1 cellular context compared by ENCODE assay signal in genomic region chr2:222483513-222484039, GRCh38.
TF ChIP-seq lines count a peak whose summit lies in the region.

No MANE protein-coding gene starts in this region.

TF ChIP-seq in HEK293, 187 proteins besides CTCF, POLR2A, EP300 and RAD21 (continued from another document):
- TF ChIP-seq ZNF26 (tag by site-specific recombination; IDR thresholded peaks at IDR 0.05) (no peak), ZSCAN30 (tag by site-specific recombination; IDR thresholded peaks at IDR 0.05) (no peak), IKZF3 (tag by site-specific recombination; IDR thresholded peaks at IDR 0.05) (no peak), GLIS1 (tag by site-specific recombination; IDR thresholded peaks at IDR 0.05) (no peak), ZBTB6 (tag by site-specific recombination; IDR thresholded peaks at IDR 0.05) (no peak), ZNF274 (IDR thresholded peaks at IDR 0.05; ENCODE audit: low read length) (no peak), ZNF274 (tag by site-specific recombination; IDR thresholded peaks at IDR 0.05; ENCODE audit: borderline replicate concordance) (no peak), ZNF24 (tag by site-specific recombination; IDR thresholded peaks at IDR 0.05) (no peak), ZNF140 (tag by site-specific recombination; IDR thresholded peaks at IDR 0.05) (no peak), ZNF654 (tag by site-specific recombination; IDR thresholded peaks at IDR 0.05; ENCODE audit: low read depth) (peak; percentile 26; the same call in 1 of the 2 replicates), ZNF791 (tag by site-specific recombination; IDR thresholded peaks at IDR 0.05) (no peak), KLF10 (tag by site-specific recombination; IDR thresholded peaks at IDR 0.05) (no peak), ZNF112 (tag by site-specific recombination; IDR thresholded peaks at IDR 0.05) (no peak), ZNF132 (tag by site-specific recombination; IDR thresholded peaks at IDR 0.05; ENCODE audit: borderline replicate concordance) (no peak), ZNF449 (tag by site-specific recombination; IDR thresholded peaks at IDR 0.05) (no peak), ZNF843 (tag by site-specific recombination; IDR thresholded peaks at IDR 0.05) (0 out of 2 replicates have a peak, but pooled peaks have one; percentile 32), ZNF350 (tag by site-specific recombination; IDR thresholded peaks at IDR 0.05) (no peak)
TF ChIP-seq in HEK293: peak in this region for 4.
